Comparison of ENCODE assay signal across 8 cellular contexts in the genomic region with DNA sequence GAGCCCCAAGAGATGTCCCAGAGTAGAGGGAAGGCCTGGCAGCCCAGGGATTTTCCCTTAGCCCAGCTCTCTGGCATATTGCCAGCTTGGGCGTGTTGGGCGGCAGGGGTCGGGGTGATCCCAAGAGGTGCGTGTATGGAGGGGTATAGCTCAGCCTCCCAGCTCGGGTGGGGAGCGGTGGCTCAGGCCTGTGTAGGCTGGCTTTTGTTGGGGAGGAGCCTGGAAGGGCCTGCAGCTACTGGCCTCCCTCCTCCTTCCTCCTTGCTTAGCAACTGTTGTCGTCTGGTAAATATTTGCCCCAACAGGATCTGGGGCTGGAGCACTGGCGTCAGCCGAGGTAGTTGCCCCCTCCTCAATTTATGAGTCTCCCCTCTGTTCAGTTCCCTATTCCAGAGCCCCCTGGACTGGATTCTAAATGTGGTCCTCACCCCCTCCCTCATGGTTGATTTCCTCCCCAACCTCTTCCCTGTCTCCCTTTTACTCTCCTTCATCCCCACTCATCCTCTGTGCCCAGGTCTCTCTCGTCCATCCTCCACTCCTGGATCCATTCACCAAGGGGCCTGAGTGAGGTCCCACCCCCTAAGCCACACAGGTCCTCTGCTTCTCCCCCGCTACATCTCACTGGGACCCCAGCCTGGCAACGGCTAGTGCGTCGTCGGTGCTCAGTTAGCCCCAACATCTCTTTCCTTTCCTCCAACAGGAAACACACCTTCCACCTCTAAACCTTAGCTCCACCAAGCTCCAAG. TPM values are rescaled to one million over a fixed set of nuclear protein-coding genes. Genes with fewer than 3 reads are reported as not detected.
DNase-seq lines count a peak whose midpoint lies in the region; ATAC-seq and TF ChIP-seq lines count a peak whose summit lies in the region.

No MANE protein-coding gene starts in this region.

- TF ChIP-seq POLR2A in erythroblast (IDR thresholded peaks at IDR 0.05; ENCODE audit: low read length), result peak; percentile 66

- H3K27ac Mint-ChIP-seq in naive thymus-derived CD8-positive, alpha-beta T cell, result peak overlapping the region; percentile 86 to 100 (median 96)

- no peak overlapping the region for H3K4me2 ChIP-seq in MM.1S (ENCODE audit: low read depth, low read length)

- peak; percentile 74 for DNase-seq in DMS79 treated with DMSO at 0.1 percent for 48 hours (lab: John Stamatoyannopoulos, UW)
- DNase-seq in M059J (ENCODE audit: low read depth), result peak; percentile 92
- peak; percentile 52 to 63 for DNase-seq in activated CD4-positive, alpha-beta T cell treated with anti-CD3 and anti-CD28 coated beads, Interleukin-2, amount 50 U/mL, for 48 hours
- peak; percentile 67 to 71 for DNase-seq in erythroblast (lab: John Stamatoyannopoulos, UW)
- peak in 7 of 10 donors; percentile 28 to 72 (median 44) for DNase-seq in naive thymus-derived CD8-positive, alpha-beta T cell
- DNase-seq in putamen (ENCODE audit: low spot score), result no peak
- no peak for DNase-seq in MM.1S

- peaks cover 0 to 6% (median 4%) of the 10 kb centered on the region in 5 donors for H3K27me3 Mint-ChIP-seq in naive thymus-derived CD8-positive, alpha-beta T cell

- no peaks in the 10 kb centered on the region for H3K36me3 ChIP-seq in MM.1S (replicated peaks; ENCODE audit: insufficient read depth, low read length)

- no peak overlapping the region for H2AFZ ChIP-seq in MM.1S (ENCODE audit: low read length)

- H3K9me3 ChIP-seq in MM.1S (replicated peaks; ENCODE audit: insufficient read depth, low read length), result no peaks in the 10 kb centered on the region

- no peaks in the 10 kb centered on the region for H4K20me1 ChIP-seq in MM.1S (ENCODE audit: insufficient read depth, low read length)

- no peak for TF ChIP-seq CTCF in MM.1S (IDR thresholded peaks at IDR 0.05; ENCODE audit: low read length)

- H3K4me3 Mint-ChIP-seq in naive thymus-derived CD8-positive, alpha-beta T cell, result peak overlapping the region in 5 of 10 donors; percentile 47 to 85 (median 69)

- H3K36me3 Mint-ChIP-seq in naive thymus-derived CD8-positive, alpha-beta T cell, result no peaks in the 10 kb centered on the region

- H3K9ac ChIP-seq in MM.1S (ENCODE audit: low read length), result no peak overlapping the region

- no peaks in the 10 kb centered on the region for H3K79me2 ChIP-seq in MM.1S (ENCODE audit: low read length)

- H3F3A ChIP-seq in MM.1S (ENCODE audit: insufficient read depth, low read length), result peaks cover 17% of the 10 kb centered on the region; the same call in 1 of the 2 replicates

- ATAC-seq in naive thymus-derived CD8-positive, alpha-beta T cell, result peak; percentile 23 to 26
- ATAC-seq in HG03469 (IDR thresholded peaks at IDR 0.05; ENCODE audit: unreplicated experiment), result no peak

- POLR2A ChIA-PET in naive thymus-derived CD8-positive, alpha-beta T cell (lab: Charles Lee), result interaction anchor here (0.5 to 0.6 kb wide), 2 partner anchors 23 to 42 kb away, joined by 3 to 4 read pairs; no protein-coding TSS in a partner anchor

- H3K9me3 Mint-ChIP-seq in naive thymus-derived CD8-positive, alpha-beta T cell, result no peaks in the 10 kb centered on the region

- H3K4me1 Mint-ChIP-seq in naive thymus-derived CD8-positive, alpha-beta T cell, result peaks cover 20 to 66% (median 41%) of the 10 kb centered on the region in 4 donors

- H3K9me2 ChIP-seq in MM.1S (replicated peaks; ENCODE audit: insufficient read depth, low read length), result no peaks in the 10 kb centered on the region

- no peaks in the 10 kb centered on the region for H3K27me3 ChIP-seq in MM.1S (replicated peaks; ENCODE audit: insufficient read depth, low read length)

- H3K4me1 ChIP-seq in MM.1S (ENCODE audit: low read length), result peaks cover 17% of the 10 kb centered on the region

- no peak overlapping the region for H3K4me3 ChIP-seq in MM.1S (ENCODE audit: low read length)

- H3K27ac ChIP-seq in MM.1S (ENCODE audit: low read length), result no peak overlapping the region

RNA-seq across cellular contexts. Expression of a gene that starts 10.3 kb away (rescaled TPM):
- total RNA-seq in M059J (2014; rRNA removed; shearing (Covaris generic)), result 396 and 698 TPM in 2 replicates
- 1 to 10 TPM; 2.0 to 2.7 TPM for total RNA-seq in naive thymus-derived CD8-positive, alpha-beta T cell
- polyA plus RNA-seq in naive thymus-derived CD8-positive, alpha-beta T cell, result 1 to 10 TPM in 1 of 3 donors, under 1 TPM in 2; 0.62 to 4.0 (median 0.75) TPM

RNA-seq across cellular contexts. Expression of a gene that starts 22.0 kb away (rescaled TPM):
- total RNA-seq in M059J (2014; rRNA removed; shearing (Covaris generic)), result 2.5 and 3.2 TPM in 2 replicates
- total RNA-seq in naive thymus-derived CD8-positive, alpha-beta T cell, result under 1 TPM in 1 of 2 experiments, not detected in 1; 0.38 TPM
- polyA plus RNA-seq in naive thymus-derived CD8-positive, alpha-beta T cell, result not detected

RNA-seq across cellular contexts. Expression of a gene that starts 43.3 kb away (rescaled TPM):
- total RNA-seq in M059J (2014; rRNA removed; shearing (Covaris generic)), result not detected in 2 replicates
- 1 to 10 TPM; 1.1 to 1.3 TPM for total RNA-seq in naive thymus-derived CD8-positive, alpha-beta T cell
- 1 to 10 TPM in 1 of 3 donors, under 1 TPM in 2; 0.81 to 2.0 (median 0.96) TPM for polyA plus RNA-seq in naive thymus-derived CD8-positive, alpha-beta T cell

RNA-seq across cellular contexts. Expression of a gene that starts 49.1 kb away (rescaled TPM):
- 0.37 and 1.3 TPM in 2 replicates for total RNA-seq in M059J (2014; rRNA removed; shearing (Covaris generic))
- total RNA-seq in naive thymus-derived CD8-positive, alpha-beta T cell, result 1 to 10 TPM; 1.2 TPM
- polyA plus RNA-seq in naive thymus-derived CD8-positive, alpha-beta T cell, result 1 to 10 TPM in 1 of 3 donors, under 1 TPM in 2; 0.16 to 1.4 (median 0.22) TPM

RNA-seq across cellular contexts. Expression of a gene that starts 49.7 kb away (rescaled TPM):
- 41.7 and 60.2 TPM in 2 replicates for total RNA-seq in M059J (2014; rRNA removed; shearing (Covaris generic))
- total RNA-seq in naive thymus-derived CD8-positive, alpha-beta T cell, result 10 to 100 TPM; 22.6 to 24.2 TPM
- 100 to 1,000 TPM in 1 of 3 donors, 10 to 100 TPM in 2; 89.1 to 102 (median 96.1) TPM for polyA plus RNA-seq in naive thymus-derived CD8-positive, alpha-beta T cell

Comparison
In these comparisons a context has a peak if more than half of its experiments do, and no peak if none do; other contexts are left out.
1. DNase-seq: peak in DMS79 treated with DMSO at 0.1 percent for 48 hours (single experiment), M059J (single experiment), activated CD4-positive, alpha-beta T cell treated with anti-CD3 and anti-CD28 coated beads, Interleukin-2, amount 50 U/mL, for 48 hours (2 of 2), erythroblast (2 of 2) and naive thymus-derived CD8-positive, alpha-beta T cell (7 of 10); none in putamen (single experiment) and MM.1S (single experiment).
2. RNA of a gene that starts 10.3 kb away (total RNA-seq): 396 to 698 TPM in M059J; 2.0 to 2.7 TPM in naive thymus-derived CD8-positive, alpha-beta T cell; every median in the first group is over 100 times any median in the second.